In genomic region chr22:37607010-37607911, GRCh38 we compare ENCODE assay signal across 1 cellular context.
TF ChIP-seq lines count a peak whose summit lies in the region.

No MANE protein-coding gene starts in this region.

TF ChIP-seq in HepG2, 621 proteins besides CTCF, POLR2A, EP300 and RAD21 (continued from another document and continues in another):
- no peak for TF ChIP-seq ELK4 (CRISPR knock-in tag; IDR thresholded peaks at IDR 0.05; ENCODE audit: borderline replicate concordance)
- no peak for TF ChIP-seq TBX3 (IDR thresholded peaks at IDR 0.05; ENCODE audit: borderline replicate concordance)
- no peak for TF ChIP-seq ZNF292 (CRISPR knock-in tag; IDR thresholded peaks at IDR 0.05; ENCODE audit: borderline replicate concordance, low read depth)
- peak; percentile 75; the same call in 1 of the 2 replicates for TF ChIP-seq TFAP4 (IDR thresholded peaks at IDR 0.05; ENCODE audit: borderline replicate concordance, low read depth)
- TF ChIP-seq RNF2 (conservative IDR thresholded peaks at IDR 0.05; ENCODE audit: low read depth): no peak
- TF ChIP-seq ZKSCAN5 (CRISPR knock-in tag; IDR thresholded peaks at IDR 0.05): no peak
- TF ChIP-seq IRF9 (CRISPR knock-in tag; IDR thresholded peaks at IDR 0.05; ENCODE audit: borderline replicate concordance): peak; percentile 41; the same call in 1 of the 2 replicates
- TF ChIP-seq ZNF660 (CRISPR knock-in tag; IDR thresholded peaks at IDR 0.05; ENCODE audit: borderline replicate concordance, low read depth): no peak
- no peak for TF ChIP-seq ZNF468 (CRISPR knock-in tag; IDR thresholded peaks at IDR 0.05)
- no peak for TF ChIP-seq ZNF256 (CRISPR knock-in tag; conservative IDR thresholded peaks at IDR 0.05)
- TF ChIP-seq ATF7 (IDR thresholded peaks at IDR 0.05): peak; percentile 29; the same call in 1 of the 2 replicates
- TF ChIP-seq ATF7 (CRISPR knock-in tag; IDR thresholded peaks at IDR 0.05): no peak
- TF ChIP-seq ZSCAN9 (CRISPR knock-in tag; IDR thresholded peaks at IDR 0.05; ENCODE audit: borderline replicate concordance): peak; percentile 60; the same call in 1 of the 2 replicates
- TF ChIP-seq KMT2A (CRISPR knock-in tag; IDR thresholded peaks at IDR 0.05): no peak
- no peak for TF ChIP-seq ZNF607 (CRISPR knock-in tag; IDR thresholded peaks at IDR 0.05; ENCODE audit: borderline replicate concordance)
- no peak for TF ChIP-seq PRDM15 (CRISPR knock-in tag; IDR thresholded peaks at IDR 0.05)
- no peak for TF ChIP-seq GZF1 (CRISPR knock-in tag; IDR thresholded peaks at IDR 0.05)
- no peak for TF ChIP-seq ZNF710 (CRISPR knock-in tag; IDR thresholded peaks at IDR 0.05; ENCODE audit: borderline replicate concordance)
- no peak for TF ChIP-seq TOPORS (CRISPR knock-in tag; IDR thresholded peaks at IDR 0.05)
- no peak for TF ChIP-seq NFIB (CRISPR knock-in tag; IDR thresholded peaks at IDR 0.05; ENCODE audit: borderline replicate concordance)
- TF ChIP-seq GATA4 (IDR thresholded peaks at IDR 0.05; ENCODE audit: borderline replicate concordance, low read depth): no peak
- no peak for TF ChIP-seq FIP1L1 (IDR thresholded peaks at IDR 0.05; ENCODE audit: borderline replicate concordance, insufficient read depth, low read depth, low read length)
- no peak for TF ChIP-seq SALL2 (CRISPR knock-in tag; IDR thresholded peaks at IDR 0.05)
- TF ChIP-seq U2AF1 (optimal IDR thresholded peaks at IDR 0.05; ENCODE audit: low read depth, low read length): no peak
- no peak for TF ChIP-seq ZNF720 (CRISPR knock-in tag; IDR thresholded peaks at IDR 0.05)
- no peak for TF ChIP-seq MLXIP (CRISPR knock-in tag; IDR thresholded peaks at IDR 0.05; ENCODE audit: borderline replicate concordance)
- no peak for TF ChIP-seq ZNF512B (CRISPR knock-in tag; IDR thresholded peaks at IDR 0.05; ENCODE audit: borderline replicate concordance)
- no peak for TF ChIP-seq EZH2 (conservative IDR thresholded peaks at IDR 0.05; ENCODE audit: low read depth, low read length)
- no peak for TF ChIP-seq ZNF326 (CRISPR knock-in tag; IDR thresholded peaks at IDR 0.05; ENCODE audit: borderline replicate concordance)
- TF ChIP-seq ZNF17 (CRISPR knock-in tag; IDR thresholded peaks at IDR 0.05): no peak
- no peak for TF ChIP-seq ZNF713 (CRISPR knock-in tag; IDR thresholded peaks at IDR 0.05)
- TF ChIP-seq EHMT2 (IDR thresholded peaks at IDR 0.05; ENCODE audit: borderline replicate concordance, low read depth, low read length): no peak
- TF ChIP-seq PAX8 (CRISPR knock-in tag; IDR thresholded peaks at IDR 0.05; ENCODE audit: borderline replicate concordance): no peak
- TF ChIP-seq NFKBIZ (CRISPR knock-in tag; IDR thresholded peaks at IDR 0.05): 0 out of 2 replicates have a peak, but pooled peaks have one; percentile 61
- no peak for TF ChIP-seq RARG (CRISPR knock-in tag; IDR thresholded peaks at IDR 0.05; ENCODE audit: low read depth)
- TF ChIP-seq ZNF564 (CRISPR knock-in tag; IDR thresholded peaks at IDR 0.05): no peak
- TF ChIP-seq ZNF276 (CRISPR knock-in tag; IDR thresholded peaks at IDR 0.05; ENCODE audit: low read depth): no peak
- no peak for TF ChIP-seq MXD3 (CRISPR knock-in tag; IDR thresholded peaks at IDR 0.05)
- no peak for TF ChIP-seq DNMT3B (CRISPR knock-in tag; conservative IDR thresholded peaks at IDR 0.05)
- TF ChIP-seq THAP11 (CRISPR knock-in tag; IDR thresholded peaks at IDR 0.05): peak; percentile 62; the same call in 1 of the 2 replicates
- no peak for TF ChIP-seq ZNF770 (CRISPR knock-in tag; IDR thresholded peaks at IDR 0.05)
